Comparison of ENCODE assay signal across 19 cellular contexts in genomic region chr6:167933847-167934246, GRCh38.
DNase-seq lines count a peak whose midpoint lies in the region; ATAC-seq, FAIRE-seq and TF ChIP-seq lines count a peak whose summit lies in the region.
"Had no signal": no experiment of that assay in that cellular context is flagged by ENCODE, and none has a peak within 500 bp of the region (broad histone marks: within the 10 kb centered on the region; RNA-seq: fewer than 3 reads in every experiment).

No MANE protein-coding gene starts in this region.

- H3K4me1 Mint-ChIP-seq in GM23338 (peaks cover 23% of the 10 kb centered on the region), progenitor cell of endocrine pancreas (ENCODE audit: low read depth) (peaks cover 41% of the 10 kb centered on the region)
- H3K4me1 Mint-ChIP-seq in naive thymus-derived CD4-positive, alpha-beta T cell = peaks cover 0 to 1% (median 0%) of the 10 kb centered on the region in 7 donors
- H3K4me1 Mint-ChIP-seq: activated naive CD8-positive, alpha-beta T cell treated with anti-CD3 and anti-CD28 coated beads, Interleukin-2, amount 50 U/mL, for 24 hours; stimulated activated memory B cell treated with anti-CD40 and anti-IgM and Interleukin-4, amounts not matched to agents 10 μg/mL and 1 μg/mL and 100 μg/mL, for 72 hours had no signal

- no peak overlapping the region for H3K4me3 ChIP-seq in GM23338
- H3K4me3 ChIP-seq in duodenal mucosa (ENCODE audit: low read depth in 1 of 2, low read length in 2 of 2) = no peak overlapping the region
- H3K4me3 ChIP-seq in HepG2 (replicated peaks in 1 of 3; ENCODE audit: insufficient read depth in 1 of 3, low read depth in 2 of 3, low read length in 3 of 3) = no peak overlapping the region
- no peak overlapping the region for H3K4me3 ChIP-seq in naive thymus-derived CD4-positive, alpha-beta T cell (ENCODE audit: low read length)
- H3K4me3 ChIP-seq: body of pancreas, ovary, thyroid gland had no signal

- H3K9me3 Mint-ChIP-seq in GM23338 (no peaks in the 10 kb centered on the region), progenitor cell of endocrine pancreas (ENCODE audit: low read depth) (no peaks in the 10 kb centered on the region)
- no peaks in the 10 kb centered on the region for H3K9me3 Mint-ChIP-seq in naive thymus-derived CD4-positive, alpha-beta T cell
- H3K9me3 Mint-ChIP-seq: activated naive CD8-positive, alpha-beta T cell treated with anti-CD3 and anti-CD28 coated beads, Interleukin-2, amount 50 U/mL, for 24 hours; stimulated activated memory B cell treated with anti-CD40 and anti-IgM and Interleukin-4, amounts not matched to agents 10 μg/mL and 1 μg/mL and 100 μg/mL, for 72 hours had no signal

- no peak for FAIRE-seq in HepG2 (lab: Jason Lieb, UNC)

- DNase-seq in GM23338 (ENCODE audit: low spot score) (no peak), HepG2 (ENCODE audit: low spot score) (no peak), progenitor cell of endocrine pancreas (ENCODE audit: low spot score, unreplicated experiment) (no peak), HEK293T (ENCODE audit: extremely low spot score) (no peak)
- DNase-seq in naive thymus-derived CD4-positive, alpha-beta T cell = no peak
- DNase-seq: activated CD4-positive, alpha-beta T cell treated with anti-CD3 and anti-CD28 coated beads for 4 hours; activated naive CD8-positive, alpha-beta T cell treated with anti-CD3 and anti-CD28 coated beads, Interleukin-2, amount 50 U/mL, for 24 hours; NCI-H2171 treated with DMSO at 0.1 percent for 48 hours; NCI-H526 treated with DMSO at 0.1 percent for 48 hours; ovary; stimulated activated CD4-positive, alpha-beta T cell treated with anti-CD3 and anti-CD28 coated beads, Interleukin-1b, Interleukin-23, amount 100 ng/mL, for 48 hours; SW 1271 had no signal

- POLR2A ChIA-PET in HepG2 (lab: Yijun Ruan, JAX) = interaction anchor here (1.4 kb wide), 1 partner anchor 643 kb away, joined by 3 read pairs; the partner anchor contains the start of gene UNC93A
- POLR2A ChIA-PET in naive thymus-derived CD4-positive, alpha-beta T cell (lab: Charles Lee) = no interaction called here
- POLR2A ChIA-PET in HEK293T (lab: Yijun Ruan, JAX) = no interaction called here

- H3K36me3 Mint-ChIP-seq in GM23338 (ENCODE audit: low read depth) (peaks cover 13% of the 10 kb centered on the region), progenitor cell of endocrine pancreas (ENCODE audit: insufficient read depth) (peaks cover 33% of the 10 kb centered on the region)
- H3K36me3 Mint-ChIP-seq in naive thymus-derived CD4-positive, alpha-beta T cell = no peaks in the 10 kb centered on the region

- no peaks in the 10 kb centered on the region for H3K27me3 Mint-ChIP-seq in GM23338 (ENCODE audit: insufficient read depth, low read depth, poor library complexity)
- no peaks in the 10 kb centered on the region for H3K27me3 Mint-ChIP-seq in progenitor cell of endocrine pancreas
- peaks cover 0 to 11% (median 5%) of the 10 kb centered on the region in 5 donors for H3K27me3 Mint-ChIP-seq in naive thymus-derived CD4-positive, alpha-beta T cell
- H3K27me3 Mint-ChIP-seq: stimulated activated memory B cell treated with anti-CD40 and anti-IgM and Interleukin-4, amounts not matched to agents 10 μg/mL and 1 μg/mL and 100 μg/mL, for 72 hours had no signal

- H3K27me3 ChIP-seq in GM23338 (ENCODE audit: insufficient read depth) = no peaks in the 10 kb centered on the region
- no peaks in the 10 kb centered on the region for H3K27me3 ChIP-seq in duodenal mucosa (ENCODE audit: control insufficient read depth in 1 of 2, insufficient read depth in 2 of 2, low read length in 2 of 2)
- H3K27me3 ChIP-seq in HepG2 (ENCODE audit: control insufficient read depth in 1 of 2, insufficient read depth in 2 of 2, low read length in 2 of 2) = no peaks in the 10 kb centered on the region
- no peaks in the 10 kb centered on the region for H3K27me3 ChIP-seq in naive thymus-derived CD4-positive, alpha-beta T cell (ENCODE audit: control insufficient read depth in 2 of 2, insufficient read depth in 2 of 2, low read length in 2 of 2)
- H3K27me3 ChIP-seq: body of pancreas, ovary, thyroid gland had no signal

- H3K27ac Mint-ChIP-seq in GM23338 (peak overlapping the region; percentile 50), progenitor cell of endocrine pancreas (peak overlapping the region; percentile 97)
- H3K27ac Mint-ChIP-seq in naive thymus-derived CD4-positive, alpha-beta T cell = no peak overlapping the region
- H3K27ac Mint-ChIP-seq: activated naive CD8-positive, alpha-beta T cell treated with anti-CD3 and anti-CD28 coated beads, Interleukin-2, amount 50 U/mL, for 24 hours; stimulated activated memory B cell treated with anti-CD40 and anti-IgM and Interleukin-4, amounts not matched to agents 10 μg/mL and 1 μg/mL and 100 μg/mL, for 72 hours had no signal

- TF ChIP-seq CTCF in GM23338 (conservative IDR thresholded peaks at IDR 0.05; ENCODE audit: low read depth in 2 of 2) (no peak), HepG2 (CRISPR knock-in tag; IDR thresholded peaks at IDR 0.05) (no peak), progenitor cell of endocrine pancreas (IDR thresholded peaks at IDR 0.05; ENCODE audit: unreplicated experiment) (no peak)

- CTCF ChIA-PET in HepG2 (lab: Yijun Ruan, JAX; ENCODE audit: low intra/inter-chr PET ratio, low total read pairs) (no interaction called here), HEK293T (lab: Yijun Ruan, JAX) (no interaction called here)
- CTCF ChIA-PET in naive thymus-derived CD4-positive, alpha-beta T cell (lab: Charles Lee) = no interaction called here

- no peak overlapping the region for H3K4me3 Mint-ChIP-seq in GM23338
- H3K4me3 Mint-ChIP-seq in progenitor cell of endocrine pancreas (ENCODE audit: low read depth) = no peak overlapping the region
- H3K4me3 Mint-ChIP-seq in naive thymus-derived CD4-positive, alpha-beta T cell = no peak overlapping the region
- H3K4me3 Mint-ChIP-seq: activated naive CD8-positive, alpha-beta T cell treated with anti-CD3 and anti-CD28 coated beads, Interleukin-2, amount 50 U/mL, for 24 hours; stimulated activated memory B cell treated with anti-CD40 and anti-IgM and Interleukin-4, amounts not matched to agents 10 μg/mL and 1 μg/mL and 100 μg/mL, for 72 hours had no signal

- H4K20me1 ChIP-seq in GM23338 (replicated peaks; ENCODE audit: insufficient read depth) (peaks cover 12% of the 10 kb centered on the region), HepG2 (ENCODE audit: insufficient read depth, low read length) (no peaks in the 10 kb centered on the region)

- H3K27ac ChIP-seq in GM23338 (ENCODE audit: low read depth) (peak overlapping the region; percentile 46), duodenal mucosa (ENCODE audit: low read depth, low read length) (peak overlapping the region; percentile 14), HepG2 (ENCODE audit: extremely low read length, insufficient read depth, low read length) (peak overlapping the region; percentile 77)
- no peak overlapping the region for H3K27ac ChIP-seq in naive thymus-derived CD4-positive, alpha-beta T cell (ENCODE audit: low read depth, low read length)
- H3K27ac ChIP-seq: C4-2B, ovary, thyroid gland had no signal

- BruUV-seq in HepG2 (replicated peaks; lab: Mats Ljungman, UMichigan) = no TSS peak

- H3K4me1 ChIP-seq in GM23338 (ENCODE audit: insufficient read depth) (peaks cover 14% of the 10 kb centered on the region; the same call in 1 of the 2 replicates), duodenal mucosa (ENCODE audit: control insufficient read depth in 1 of 2, insufficient read depth in 2 of 2, low read length in 2 of 2) (peaks cover 8 to 17% of the 10 kb centered on the region in 2 donors), HepG2 (ENCODE audit: insufficient read depth, low read length) (peaks cover 55% of the 10 kb centered on the region)
- no peaks in the 10 kb centered on the region for H3K4me1 ChIP-seq in naive thymus-derived CD4-positive, alpha-beta T cell (ENCODE audit: control insufficient read depth in 2 of 2, insufficient read depth in 2 of 2, low read length in 2 of 2)

- intact Hi-C loops in HepG2 (cut with micrococcal nuclease; ENCODE audit: unreplicated experiment) = loop anchor here (2.0 kb wide), 1 partner anchor 31 kb away; no protein-coding TSS in a partner anchor
- intact Hi-C loops in naive thymus-derived CD4-positive, alpha-beta T cell (cut with micrococcal nuclease) = no loop called here

- H3K79me2 ChIP-seq in GM23338 (replicated peaks; ENCODE audit: insufficient read depth) = peaks cover 26% of the 10 kb centered on the region
- H3K79me2 ChIP-seq in HepG2 (ENCODE audit: insufficient read depth, low read length) = peaks cover 23% of the 10 kb centered on the region

- H3K4me2 ChIP-seq in GM23338 (no peak overlapping the region), HepG2 (ENCODE audit: low read depth, low read length) (peak overlapping the region; percentile 80)

- H3K9ac ChIP-seq in duodenal mucosa (ENCODE audit: low read depth in 1 of 2, low read length in 2 of 2) (no peak overlapping the region), HepG2 (ENCODE audit: insufficient read depth, low read depth, low read length) (no peak overlapping the region)

- H3F3A ChIP-seq in GM23338 (replicated peaks; ENCODE audit: low read depth) = no peaks in the 10 kb centered on the region

- H2AFZ ChIP-seq in GM23338 (no peak overlapping the region), HepG2 (ENCODE audit: low read length) (no peak overlapping the region)

- ATAC-seq in GM23338 (peak; percentile 51), HepG2 (no peak), GM18909 (IDR thresholded peaks at IDR 0.05; ENCODE audit: poor library complexity, unreplicated experiment) (no peak), GM21381 (IDR thresholded peaks at IDR 0.05; ENCODE audit: unreplicated experiment) (no peak)
- ATAC-seq in naive thymus-derived CD4-positive, alpha-beta T cell = no peak
- ATAC-seq: activated naive CD8-positive, alpha-beta T cell treated with anti-CD3 and anti-CD28 coated beads, Interleukin-2, amount 50 U/mL, for 24 hours; stimulated activated memory B cell treated with anti-CD40 and anti-IgM and Interleukin-4, amounts not matched to agents 10 μg/mL and 1 μg/mL and 100 μg/mL, for 72 hours had no signal

- H3K9me2 ChIP-seq in GM23338 (ENCODE audit: insufficient read depth) = no peaks in the 10 kb centered on the region

- no peak for TF ChIP-seq POLR2A in HepG2 (IDR thresholded peaks at IDR 0.05; ENCODE audit: insufficient read depth in 1 of 2, low read depth in 2 of 2, low read length in 2 of 2)

- H3K36me3 ChIP-seq in GM23338 (ENCODE audit: insufficient read depth) (peaks cover 10% of the 10 kb centered on the region), duodenal mucosa (ENCODE audit: control insufficient read depth in 1 of 2, insufficient read depth in 2 of 2, low read length in 2 of 2) (peaks cover 6 to 36% of the 10 kb centered on the region in 2 donors), HepG2 (replicated peaks in 1 of 2; ENCODE audit: control insufficient read depth in 1 of 2, insufficient read depth in 2 of 2, low read length in 2 of 2) (peaks cover 19 to 59% of the 10 kb centered on the region in 2 experiments)
- H3K36me3 ChIP-seq in naive thymus-derived CD4-positive, alpha-beta T cell (ENCODE audit: control insufficient read depth in 2 of 3, insufficient read depth in 3 of 3, low read length in 3 of 3) = no peaks in the 10 kb centered on the region
- H3K36me3 ChIP-seq: ovary, thyroid gland had no signal

- H3K9me3 ChIP-seq in duodenal mucosa (ENCODE audit: control insufficient read depth in 1 of 2, low read length in 2 of 2) (no peaks in the 10 kb centered on the region), HepG2 (ENCODE audit: low read length) (no peaks in the 10 kb centered on the region)
- no peaks in the 10 kb centered on the region for H3K9me3 ChIP-seq in naive thymus-derived CD4-positive, alpha-beta T cell (ENCODE audit: control insufficient read depth in 2 of 3, low read length in 3 of 3)
- H3K9me3 ChIP-seq: body of pancreas, ovary, thyroid gland had no signal

- in situ Hi-C loops in HepG2 (cut with HindIII; ENCODE audit: extremely low pct_ligation_motif_present, low pct_unique_long_range_greater_than_20kb) = no loop called here

- no peak for TF ChIP-seq RAD21 in HepG2 (CRISPR knock-in tag; IDR thresholded peaks at IDR 0.05)

- 95% methylated on average over 7 of the region's 7 CpGs for WGBS in HepG2 (ENCODE audit: low lambda C conversion rate)

- TF ChIP-seq EP300 in HepG2 (IDR thresholded peaks at IDR 0.05; ENCODE audit: low read depth in 2 of 2, low read length in 2 of 2) (no peak), HepG2 (CRISPR knock-in tag; IDR thresholded peaks at IDR 0.05; ENCODE audit: borderline replicate concordance) (no peak)

Comparison
In these comparisons a context has a peak if more than half of its experiments do, and no peak if none do; other contexts are left out.
1. H3K27ac Mint-ChIP-seq: peak in GM23338 (single experiment) and progenitor cell of endocrine pancreas (single experiment); none in naive thymus-derived CD4-positive, alpha-beta T cell (0 of 9).